In genomic region chr1:16895602-16896315, GRCh38 we compare ENCODE assay signal across 1 cellular context.
TF ChIP-seq lines count a peak whose summit lies in the region.

Gene RNU1-2, plus strand, starts transcription at chr1:16895980.

TF ChIP-seq in A549, 52 proteins besides CTCF, POLR2A, EP300 and RAD21 (continued from another document):
- 0 out of 2 replicates have a peak, but pooled peaks have one; percentile 8 for TF ChIP-seq HMGXB4 (CRISPR knock-in tag; IDR thresholded peaks at IDR 0.05; ENCODE audit: borderline replicate concordance)
